8 cellular contexts compared by ENCODE assay signal in genomic region chr12:76455582-76456345, GRCh38.
DNase-seq lines count a peak whose midpoint lies in the region; FAIRE-seq and TF ChIP-seq lines count a peak whose summit lies in the region.

No MANE protein-coding gene starts in this region.

- peaks cover 6% of the 10 kb centered on the region for H3K9me3 ChIP-seq in PC-9 (ENCODE audit: insufficient read depth, low read depth)
- H3K9me3 ChIP-seq in transverse colon, result no peaks in the 10 kb centered on the region

- no peak overlapping the region for H2AFZ ChIP-seq in PC-9

- peak overlapping the region; percentile 78 for H3K27ac ChIP-seq in PC-9
- H3K27ac ChIP-seq in transverse colon, result no peak overlapping the region

- TF ChIP-seq CTCF in PC-9 (conservative IDR thresholded peaks at IDR 0.05), result peak; percentile 77
- peak; percentile 40 for TF ChIP-seq CTCF in bronchial epithelial cell (IDR thresholded peaks at IDR 0.05; ENCODE audit: insufficient read depth, low read length, severe bottlenecking)
- TF ChIP-seq CTCF in transverse colon (IDR thresholded peaks at IDR 0.05), result peak; percentile 37 to 44 (median 41)

- no TSS peak for BruUV-seq in PC-9 (replicated peaks; lab: Mats Ljungman, UMichigan)

- H3K4me2 ChIP-seq in PC-9, result peak overlapping the region; percentile 35

- H3K36me3 ChIP-seq in PC-9 (ENCODE audit: low read depth), result no peaks in the 10 kb centered on the region
- no peaks in the 10 kb centered on the region for H3K36me3 ChIP-seq in bronchial epithelial cell (ENCODE audit: control insufficient read depth, insufficient read depth, low read length)
- no peaks in the 10 kb centered on the region for H3K36me3 ChIP-seq in transverse colon

- peak; percentile 99 for FAIRE-seq in H54 (lab: Jason Lieb, UNC)
- no peak for FAIRE-seq in bronchial epithelial cell (lab: Jason Lieb, UNC)

- no peak for TF ChIP-seq POLR2A in H54 (IDR thresholded peaks at IDR 0.05; ENCODE audit: low read depth, low read length)
- no peak for TF ChIP-seq POLR2A in transverse colon (IDR thresholded peaks at IDR 0.05)

- H3K4me3 ChIP-seq in PC-9 (no peak overlapping the region), bronchial epithelial cell (ENCODE audit: low read depth, low read length) (no peak overlapping the region), transverse colon (no peak overlapping the region)

- peak; percentile 79 for TF ChIP-seq RAD21 in Ishikawa (IDR thresholded peaks at IDR 0.05; ENCODE audit: low read depth)

- in situ Hi-C loops in transverse colon (cut with MboI; ENCODE audit: low pct_ligation_motif_present in 1 of 4, low pct_unique_long_range_greater_than_20kb in 1 of 4, low sequenced_read_pairs in 3 of 4), result loop anchor here in 1 of 4 donors (25.0 kb wide), 1 partner anchor 107 kb away; the partner anchor contains the start of gene OSBPL8

- CTCF ChIA-PET in PC-9 (lab: Charles Lee), result interaction anchor here (0.6 to 1.2 kb wide), 4 partner anchors 14 to 671 kb away, joined by 3 to 6 read pairs (median 4); no protein-coding TSS in a partner anchor

- H3K79me2 ChIP-seq in PC-9 (ENCODE audit: low read depth), result no peaks in the 10 kb centered on the region; the same call in 1 of the 2 replicates

- WGBS in transverse colon (ENCODE audit: low coverage in 1 of 2), 2 donors, result 38 to 47% methylated on average over 2 of the region's 2 CpGs

- peaks cover 8% of the 10 kb centered on the region for H3K4me1 ChIP-seq in PC-9 (replicated peaks; ENCODE audit: insufficient read depth)
- peaks cover 0 to 2% (median under 1%) of the 10 kb centered on the region in 4 donors for H3K4me1 ChIP-seq in transverse colon

- no peaks in the 10 kb centered on the region for H3K27me3 ChIP-seq in PC-9 (ENCODE audit: insufficient read depth, low read depth)
- H3K27me3 ChIP-seq in bronchial epithelial cell (ENCODE audit: control insufficient read depth, insufficient read depth, low read length), result no peaks in the 10 kb centered on the region
- no peaks in the 10 kb centered on the region for H3K27me3 ChIP-seq in transverse colon

- intact Hi-C loops in PC-9 (cut with micrococcal nuclease; ENCODE audit: unreplicated experiment), result loop anchor here (1.0 to 10.0 kb wide), 7 partner anchors 111 to 1063 kb away; partner anchors contain the start of genes BBS10, GLIPR1L2, NAP1L1 and PHLDA1
- intact Hi-C loops in transverse colon (cut with DNase I; ENCODE audit: low total_unique reads), result no loop called here

- TF ChIP-seq EP300 in Ishikawa (IDR thresholded peaks at IDR 0.05; ENCODE audit: borderline replicate concordance), result no peak
- TF ChIP-seq EP300 in transverse colon (IDR thresholded peaks at IDR 0.05; ENCODE audit: low read depth), result no peak

- no peaks in the 10 kb centered on the region for H4K20me1 ChIP-seq in PC-9 (ENCODE audit: insufficient read depth)

- POLR2A ChIA-PET in PC-9 (lab: Charles Lee; ENCODE audit: unreplicated experiment), result no interaction called here

- peaks cover 8% of the 10 kb centered on the region; the same call in 1 of the 2 replicates for H3F3A ChIP-seq in PC-9 (ENCODE audit: insufficient read depth, low read depth)

- no peaks in the 10 kb centered on the region; the same call in 1 of the 2 replicates for H3K9me2 ChIP-seq in PC-9 (ENCODE audit: insufficient read depth)

- peak; percentile 19 for DNase-seq in stimulated activated CD4-positive, alpha-beta T cell treated with anti-CD3 and anti-CD28 coated beads, Interleukin-1b, Interleukin-23, amount 100 ng/mL, for 48 hours
- no peak for DNase-seq in stimulated activated CD4-positive, alpha-beta T cell treated with anti-CD3 and anti-CD28 coated beads, Interleukin-12 subunit alpha, Interleukin-12 subunit beta, amount 100 ng/mL, for 4 hours
- peak; percentile 32 for DNase-seq in H54 (ENCODE audit: insufficient read length, low spot score)
- DNase-seq in PC-9, result peak; percentile 26 to 91
- DNase-seq in bronchial epithelial cell (ENCODE audit: low read depth), result peak; percentile 97
- peak; percentile 68 for DNase-seq in left kidney (ENCODE audit: low read depth, low spot score)
- no peak for DNase-seq in transverse colon

TF ChIP-seq in Ishikawa, 13 proteins besides CTCF, POLR2A, EP300 and RAD21:
- no peak for TF ChIP-seq FOXM1 (IDR thresholded peaks at IDR 0.05; ENCODE audit: borderline replicate concordance, low read depth)
- TF ChIP-seq CREB1 (IDR thresholded peaks at IDR 0.05; ENCODE audit: low read depth), result no peak
- 0 out of 2 replicates have a peak, but pooled peaks have one; percentile 40 for TF ChIP-seq TEAD4 (IDR thresholded peaks at IDR 0.05)
- TF ChIP-seq ZBTB7A (IDR thresholded peaks at IDR 0.05; ENCODE audit: low read depth), result no peak
- no peak for TF ChIP-seq YY1 (IDR thresholded peaks at IDR 0.05; ENCODE audit: low read depth)
- no peak for TF ChIP-seq TAF1 (IDR thresholded peaks at IDR 0.05; ENCODE audit: low read depth)
- no peak for TF ChIP-seq CEBPB (IDR thresholded peaks at IDR 0.05)
- TF ChIP-seq REST (IDR thresholded peaks at IDR 0.05; ENCODE audit: low read depth), result no peak
- TF ChIP-seq TCF12 (IDR thresholded peaks at IDR 0.05; ENCODE audit: low read depth), result no peak

Comparison
In these comparisons a context has a peak if more than half of its experiments do, and no peak if none do; other contexts are left out.
1. DNase-seq: peak in stimulated activated CD4-positive, alpha-beta T cell treated with anti-CD3 and anti-CD28 coated beads, Interleukin-1b, Interleukin-23, amount 100 ng/mL, for 48 hours (single experiment), H54 (single experiment), PC-9 (2 of 2), bronchial epithelial cell (single experiment) and left kidney (single experiment); none in stimulated activated CD4-positive, alpha-beta T cell treated with anti-CD3 and anti-CD28 coated beads, Interleukin-12 subunit alpha, Interleukin-12 subunit beta, amount 100 ng/mL, for 4 hours (single experiment) and transverse colon (single experiment).
2. Peak in every context shown above with its lines, with median percentiles within 50 percentile points of each other: CTCF ChIP-seq.